Comparison of ENCODE assay signal across 8 cellular contexts in genomic region chr2:203484266-203485112, GRCh38. TPM values are rescaled to one million over a fixed set of nuclear protein-coding genes. Genes with fewer than 3 reads are reported as not detected.
DNase-seq lines count a peak whose midpoint lies in the region; ATAC-seq lines count a peak whose summit lies in the region.

No MANE protein-coding gene starts in this region.

- no peaks in the 10 kb centered on the region for H3K9me3 Mint-ChIP-seq in activated naive CD8-positive, alpha-beta T cell treated with anti-CD3 and anti-CD28 coated beads for 36 hours

- peaks cover 36% of the 10 kb centered on the region for H3K36me3 ChIP-seq in SJCRH30

- no peaks in the 10 kb centered on the region for H3K9me3 ChIP-seq in SJCRH30 (replicated peaks)

- DNase-seq in NCI-H345 (lab: John Stamatoyannopoulos, UW) (peak; percentile 6), NCI-H345 treated with DMSO at 0.1 percent for 48 hours (lab: John Stamatoyannopoulos, UW; ENCODE audit: unreplicated experiment) (no peak), SJCRH30 (peak; percentile 24 to 56), hippocampal formation (lab: John Stamatoyannopoulos, UW) (peak; percentile 13 to 14), NCI-H1092 treated with DMSO at 0.1 percent for 48 hours (lab: John Stamatoyannopoulos, UW) (no peak)
- DNase-seq in activated naive CD8-positive, alpha-beta T cell treated with anti-CD3 and anti-CD28 coated beads for 36 hours, result peak; percentile 37
- DNase-seq in stimulated activated CD4-positive, alpha-beta T cell treated with anti-CD3 and anti-CD28 coated beads, Interleukin-4, amount 100 ng/mL, for 1 hour, result peak; percentile 29

- peak; percentile 79 for ATAC-seq in HG02852 (IDR thresholded peaks at IDR 0.05; ENCODE audit: unreplicated experiment)

- H3K4me1 Mint-ChIP-seq in activated naive CD8-positive, alpha-beta T cell treated with anti-CD3 and anti-CD28 coated beads for 36 hours, result peaks cover 8% of the 10 kb centered on the region

- H3K27me3 ChIP-seq in SJCRH30, result no peaks in the 10 kb centered on the region

- H3K4me1 ChIP-seq in SJCRH30, result peaks cover 4% of the 10 kb centered on the region; the same call in 1 of the 2 replicates

- no peak overlapping the region for H3K4me3 ChIP-seq in SJCRH30

- peak overlapping the region; percentile 15; the same call in 1 of the 2 replicates for H3K27ac ChIP-seq in SJCRH30

- no peak overlapping the region for H3K27ac Mint-ChIP-seq in activated naive CD8-positive, alpha-beta T cell treated with anti-CD3 and anti-CD28 coated beads for 36 hours

- H3K27me3 Mint-ChIP-seq in activated naive CD8-positive, alpha-beta T cell treated with anti-CD3 and anti-CD28 coated beads for 36 hours, result no peaks in the 10 kb centered on the region

- H3K36me3 Mint-ChIP-seq in activated naive CD8-positive, alpha-beta T cell treated with anti-CD3 and anti-CD28 coated beads for 36 hours, result no peaks in the 10 kb centered on the region

- no peak overlapping the region for H3K4me3 Mint-ChIP-seq in activated naive CD8-positive, alpha-beta T cell treated with anti-CD3 and anti-CD28 coated beads for 36 hours

RNA-seq across cellular contexts. Expression of gene RAPH1, which starts 50.6 kb away (rescaled TPM):
- 22.1 and 25.7 TPM in 2 replicates for total RNA-seq in SJCRH30 (2014; rRNA removed; shearing (Covaris generic))
- 1 to 10 TPM; 1.9 to 2.3 TPM for total RNA-seq in activated naive CD8-positive, alpha-beta T cell treated with anti-CD3 and anti-CD28 coated beads for 36 hours

Comparison
In these comparisons a context has a peak if more than half of its experiments do, and no peak if none do; other contexts are left out.
1. DNase-seq: peak in NCI-H345 (single experiment), SJCRH30 (2 of 2), activated naive CD8-positive, alpha-beta T cell treated with anti-CD3 and anti-CD28 coated beads for 36 hours (single experiment), hippocampal formation (2 of 2) and stimulated activated CD4-positive, alpha-beta T cell treated with anti-CD3 and anti-CD28 coated beads, Interleukin-4, amount 100 ng/mL, for 1 hour (single experiment); none in NCI-H345 treated with DMSO at 0.1 percent for 48 hours (single experiment) and NCI-H1092 treated with DMSO at 0.1 percent for 48 hours (single experiment).